In the genomic region with DNA sequence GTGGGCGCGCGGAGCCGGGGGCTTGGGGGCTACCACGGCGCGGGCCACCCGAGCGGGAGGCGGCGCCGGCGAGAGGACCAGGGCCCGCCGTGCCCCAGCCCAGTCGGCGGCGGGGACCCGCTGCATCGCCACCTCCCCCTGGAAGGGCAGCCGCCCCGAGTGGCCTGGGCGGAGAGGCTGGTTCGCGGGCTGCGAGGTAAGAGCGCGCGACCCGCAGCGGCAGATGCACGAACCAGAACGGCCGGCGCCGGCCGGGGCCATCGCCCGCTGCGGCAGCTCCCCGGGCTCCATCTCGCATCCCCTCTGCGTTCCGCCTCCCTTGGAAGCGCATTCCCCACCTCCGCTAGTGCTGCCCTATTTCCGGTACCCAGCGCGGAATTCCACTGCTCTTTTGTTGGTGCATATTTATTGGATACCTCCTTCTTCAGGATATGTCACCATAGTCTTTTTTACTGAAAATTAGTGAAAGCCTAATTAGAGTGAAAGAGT, we compare ENCODE assay signal across 8 cellular contexts. TPM values are rescaled to one million over a fixed set of nuclear protein-coding genes. Genes with fewer than 3 reads are reported as not detected.
DNase-seq lines count a peak whose midpoint lies in the region; TF ChIP-seq lines count a peak whose summit lies in the region.

No MANE protein-coding gene starts in this region.

- DNase-seq in activated T-cell treated with anti-CD3 and anti-CD28 coated beads for 4 hours (peak; percentile 1), HFFc6 (peak; percentile 28), MM.1S (peak; percentile 43), erythroblast (lab: John Stamatoyannopoulos, UW) (peak; percentile 61 to 72), midbrain (lab: John Stamatoyannopoulos, UW) (peak; percentile 55), testis (peak; percentile 58)
- DNase-seq in activated T-cell treated with anti-CD3 and anti-CD28 coated beads, Interleukin-2, amount 50 U/mL, for 1 hour, result no peak
- DNase-seq in activated CD4-positive, alpha-beta T cell treated with anti-CD3 and anti-CD28 coated beads, Interleukin-2, amount 50 U/mL, for 48 hours, result peak; percentile 30 to 31

- H2AFZ ChIP-seq in MM.1S (ENCODE audit: low read length), result peak overlapping the region; percentile 28

- H3K36me3 ChIP-seq in MM.1S (replicated peaks; ENCODE audit: insufficient read depth, low read length) (no peaks in the 10 kb centered on the region), testis (ENCODE audit: low read depth, missing control alignments) (no peaks in the 10 kb centered on the region)

- H3K27ac ChIP-seq in MM.1S (ENCODE audit: low read length) (no peak overlapping the region), testis (peak overlapping the region; percentile 85 to 86)

- H3K9me2 ChIP-seq in MM.1S (replicated peaks; ENCODE audit: insufficient read depth, low read length), result no peaks in the 10 kb centered on the region

- peak overlapping the region; percentile 75 for H3K27ac Mint-ChIP-seq in HFFc6

- no peaks in the 10 kb centered on the region for H3K27me3 ChIP-seq in MM.1S (replicated peaks; ENCODE audit: insufficient read depth, low read length)
- H3K27me3 ChIP-seq in testis, result no peaks in the 10 kb centered on the region

- intact Hi-C loops in testis (cut with DNase I; ENCODE audit: low total_unique reads), result no loop called here

- peak overlapping the region; percentile 69 for H3K9ac ChIP-seq in MM.1S (ENCODE audit: low read length)

- H3K9me3 ChIP-seq in MM.1S (replicated peaks; ENCODE audit: insufficient read depth, low read length), result no peaks in the 10 kb centered on the region
- no peaks in the 10 kb centered on the region for H3K9me3 ChIP-seq in testis

- no peaks in the 10 kb centered on the region for H4K20me1 ChIP-seq in MM.1S (ENCODE audit: insufficient read depth, low read length)

- H3K4me2 ChIP-seq in MM.1S (ENCODE audit: low read depth, low read length), result peak overlapping the region; percentile 93

- H3K79me2 ChIP-seq in MM.1S (ENCODE audit: low read length), result peaks cover 47% of the 10 kb centered on the region

- H3K4me1 ChIP-seq in MM.1S (ENCODE audit: low read length) (peaks cover 9% of the 10 kb centered on the region), testis (peaks cover 8% of the 10 kb centered on the region)

- TF ChIP-seq POLR2A in erythroblast (IDR thresholded peaks at IDR 0.05; ENCODE audit: low read length), result no peak
- no peak for TF ChIP-seq POLR2A in testis (IDR thresholded peaks at IDR 0.05)

- peak overlapping the region; percentile 91 for H3K4me3 Mint-ChIP-seq in HFFc6

- no peaks in the 10 kb centered on the region for H3K9me3 Mint-ChIP-seq in HFFc6

- H3K4me3 ChIP-seq in MM.1S (ENCODE audit: low read length), result peak overlapping the region; percentile 73
- peak overlapping the region; percentile 66 to 85 for H3K4me3 ChIP-seq in testis

- peaks cover 19% of the 10 kb centered on the region for H3K36me3 Mint-ChIP-seq in HFFc6 (ENCODE audit: low read depth)

- H3K4me1 Mint-ChIP-seq in HFFc6 (ENCODE audit: low read depth), result peaks cover 71% of the 10 kb centered on the region

- H3K27me3 Mint-ChIP-seq in HFFc6 (ENCODE audit: insufficient read depth), result no peaks in the 10 kb centered on the region; the same call in 1 of the 2 replicates

- 0 to 1% methylated on average over 27 to 47 of the region's 49 CpGs for WGBS in testis, 2 donors

- no peaks in the 10 kb centered on the region for H3F3A ChIP-seq in MM.1S (ENCODE audit: insufficient read depth, low read length)

- TF ChIP-seq CTCF in HFFc6 (IDR thresholded peaks at IDR 0.05) (no peak), MM.1S (IDR thresholded peaks at IDR 0.05; ENCODE audit: low read length) (no peak), testis (IDR thresholded peaks at IDR 0.05) (no peak)

RNA-seq across cellular contexts. Expression of a gene that starts 0.7 kb away (rescaled TPM):
- 100 to 1,000 TPM in 1 of 6 experiments, 10 to 100 TPM in 5; 67.8 to 103 (median 70.4) TPM for total RNA-seq in HFFc6 (2021; fragmentation: NEBNext Ultra II Directional; extraction: Animal tissue kit (Norgen Biotek cat#: 25700))
- 10 to 100 TPM; 24.6 to 52.8 TPM for total RNA-seq in testis
- polyA plus RNA-seq in testis (ENCODE audit: insufficient read depth, low read depth, low replicate concordance), result 18.7 TPM

RNA-seq across cellular contexts. Expression of a gene that starts 32.7 kb away (rescaled TPM):
- total RNA-seq in HFFc6 (2021; fragmentation: NEBNext Ultra II Directional; extraction: Animal tissue kit (Norgen Biotek cat#: 25700)), result 10 to 100 TPM in 1 of 6 experiments, 1 to 10 TPM in 5; 5.9 to 10.8 (median 7.1) TPM
- 10 to 100 TPM in 1 of 2 donors, 1 to 10 TPM in 1; 5.0 to 71.7 TPM for total RNA-seq in testis
- 30.2 TPM for polyA plus RNA-seq in testis (ENCODE audit: insufficient read depth, low read depth, low replicate concordance)
